ENCODE assay signal across 1 cellular context in the genomic region with DNA sequence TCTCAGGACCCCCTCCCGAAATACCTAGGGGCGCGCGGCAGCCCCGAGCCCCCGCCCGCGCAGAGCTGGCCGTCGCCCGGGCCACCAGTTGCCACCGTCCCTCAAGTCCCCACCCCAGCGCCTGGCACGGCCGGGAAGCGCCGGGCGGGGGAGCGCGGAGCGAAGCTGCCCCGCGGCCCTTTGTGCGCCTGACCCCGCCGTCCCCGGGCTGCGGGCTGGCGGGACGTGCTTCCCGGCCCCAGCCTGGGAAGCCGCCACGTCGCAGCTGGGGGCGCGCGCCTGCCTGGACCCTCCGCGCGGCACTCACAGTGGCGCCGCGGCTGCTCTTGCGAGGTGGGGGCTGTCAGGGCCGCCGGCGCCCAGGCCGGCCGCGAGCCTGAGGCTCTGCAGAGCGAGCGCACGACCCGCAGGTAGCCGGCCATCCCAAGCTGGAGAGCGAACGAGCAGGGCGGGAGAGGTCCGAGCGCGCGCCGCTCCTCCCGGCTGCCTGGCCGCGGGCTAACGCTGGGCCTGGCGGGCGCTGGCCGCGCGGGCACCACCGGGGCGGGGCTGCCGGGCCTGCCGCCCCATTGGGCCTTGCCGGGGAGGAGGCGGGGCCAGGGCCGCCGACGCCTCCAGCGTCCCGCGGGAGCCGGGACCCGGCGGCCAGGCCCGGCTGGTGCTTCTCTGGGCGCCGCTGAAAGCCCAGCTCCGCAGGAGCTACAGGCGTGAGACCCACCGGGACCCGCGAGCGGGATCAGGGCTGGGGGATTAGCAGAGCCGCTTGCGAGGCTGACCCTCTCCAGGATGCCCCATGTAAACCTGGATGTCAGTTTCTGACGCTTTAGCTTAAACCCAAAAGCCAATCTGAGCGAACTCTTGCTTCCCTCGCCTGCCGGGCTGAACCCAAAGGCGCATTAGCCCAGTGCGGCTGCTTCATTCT.
TF ChIP-seq lines count a peak whose summit lies in the region.

Gene IDH2, minus strand, starts transcription at position 500 of the 922 bp plus-strand sequence. Its CDS starts 78 bp downstream, at position 422.

TF ChIP-seq in GM12878, 131 proteins besides CTCF, POLR2A, EP300 and RAD21 (continued from another document and continues in another):
- 0 out of 2 replicates have a peak, but pooled peaks have one; percentile 21 for TF ChIP-seq BCLAF1 (IDR thresholded peaks at IDR 0.05)
- TF ChIP-seq MTA2 (IDR thresholded peaks at IDR 0.05; ENCODE audit: low read depth), result no peak
- no peak for TF ChIP-seq ZBED1 (IDR thresholded peaks at IDR 0.05; ENCODE audit: borderline replicate concordance)
- TF ChIP-seq PBX3 (IDR thresholded peaks at IDR 0.05; ENCODE audit: insufficient replicate concordance, low read depth, low read length), result no peak
- TF ChIP-seq SUPT20H (IDR thresholded peaks at IDR 0.05; ENCODE audit: borderline replicate concordance, control insufficient read depth, low read depth, low read length), result no peak
- no peak; the same call in 1 of the 2 replicates for TF ChIP-seq SPI1 (IDR thresholded peaks at IDR 0.05; ENCODE audit: borderline replicate concordance, insufficient read depth, low read depth, low read length)
- TF ChIP-seq SMARCA5 (IDR thresholded peaks at IDR 0.05), result peak; percentile 76; the same call in 1 of the 2 replicates
- TF ChIP-seq, protein P1, sequence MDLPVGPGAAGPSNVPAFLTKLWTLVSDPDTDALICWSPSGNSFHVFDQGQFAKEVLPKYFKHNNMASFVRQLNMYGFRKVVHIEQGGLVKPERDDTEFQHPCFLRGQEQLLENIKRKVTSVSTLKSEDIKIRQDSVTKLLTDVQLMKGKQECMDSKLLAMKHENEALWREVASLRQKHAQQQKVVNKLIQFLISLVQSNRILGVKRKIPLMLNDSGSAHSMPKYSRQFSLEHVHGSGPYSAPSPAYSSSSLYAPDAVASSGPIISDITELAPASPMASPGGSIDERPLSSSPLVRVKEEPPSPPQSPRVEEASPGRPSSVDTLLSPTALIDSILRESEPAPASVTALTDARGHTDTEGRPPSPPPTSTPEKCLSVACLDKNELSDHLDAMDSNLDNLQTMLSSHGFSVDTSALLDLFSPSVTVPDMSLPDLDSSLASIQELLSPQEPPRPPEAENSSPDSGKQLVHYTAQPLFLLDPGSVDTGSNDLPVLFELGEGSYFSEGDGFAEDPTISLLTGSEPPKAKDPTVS (IDR thresholded peaks at IDR 0.05; ENCODE audit: low read depth, low read length), result no peak
- TF ChIP-seq IKZF1 (conservative IDR thresholded peaks at IDR 0.05), result peak; percentile 74
- TF ChIP-seq CEBPB (IDR thresholded peaks at IDR 0.05; ENCODE audit: borderline replicate concordance in 1 of 2, low read depth in 2 of 2, low read length in 2 of 2), result no peak
- peak in 1 of 2 experiments; percentile 49; a peak in 1 of 4 replicates for TF ChIP-seq BHLHE40 (IDR thresholded peaks at IDR 0.05; ENCODE audit: borderline replicate concordance in 1 of 2, low read depth in 2 of 2, low read length in 1 of 2)
- TF ChIP-seq KDM1A (IDR thresholded peaks at IDR 0.05; ENCODE audit: borderline replicate concordance), result no peak
- no peak for TF ChIP-seq STAT3 (IDR thresholded peaks at IDR 0.05; ENCODE audit: low read depth, low read length)
- peak; percentile 35; the same call in 1 of the 2 replicates for TF ChIP-seq PML (IDR thresholded peaks at IDR 0.05; ENCODE audit: low read length)
- TF ChIP-seq E2F4 (IDR thresholded peaks at IDR 0.05; ENCODE audit: low read depth, low read length), result no peak
- no peak for TF ChIP-seq ZZZ3 (IDR thresholded peaks at IDR 0.05; ENCODE audit: control insufficient read depth, insufficient read length, low read depth)
- no peak for TF ChIP-seq PAX8 (IDR thresholded peaks at IDR 0.05)
- 0 out of 2 replicates have a peak, but pooled peaks have one; percentile 27 for TF ChIP-seq SMAD5 (IDR thresholded peaks at IDR 0.05; ENCODE audit: low read depth)
- no peak for TF ChIP-seq NRF1 (conservative IDR thresholded peaks at IDR 0.05; ENCODE audit: low read depth, low read length)
- TF ChIP-seq, protein P2, sequence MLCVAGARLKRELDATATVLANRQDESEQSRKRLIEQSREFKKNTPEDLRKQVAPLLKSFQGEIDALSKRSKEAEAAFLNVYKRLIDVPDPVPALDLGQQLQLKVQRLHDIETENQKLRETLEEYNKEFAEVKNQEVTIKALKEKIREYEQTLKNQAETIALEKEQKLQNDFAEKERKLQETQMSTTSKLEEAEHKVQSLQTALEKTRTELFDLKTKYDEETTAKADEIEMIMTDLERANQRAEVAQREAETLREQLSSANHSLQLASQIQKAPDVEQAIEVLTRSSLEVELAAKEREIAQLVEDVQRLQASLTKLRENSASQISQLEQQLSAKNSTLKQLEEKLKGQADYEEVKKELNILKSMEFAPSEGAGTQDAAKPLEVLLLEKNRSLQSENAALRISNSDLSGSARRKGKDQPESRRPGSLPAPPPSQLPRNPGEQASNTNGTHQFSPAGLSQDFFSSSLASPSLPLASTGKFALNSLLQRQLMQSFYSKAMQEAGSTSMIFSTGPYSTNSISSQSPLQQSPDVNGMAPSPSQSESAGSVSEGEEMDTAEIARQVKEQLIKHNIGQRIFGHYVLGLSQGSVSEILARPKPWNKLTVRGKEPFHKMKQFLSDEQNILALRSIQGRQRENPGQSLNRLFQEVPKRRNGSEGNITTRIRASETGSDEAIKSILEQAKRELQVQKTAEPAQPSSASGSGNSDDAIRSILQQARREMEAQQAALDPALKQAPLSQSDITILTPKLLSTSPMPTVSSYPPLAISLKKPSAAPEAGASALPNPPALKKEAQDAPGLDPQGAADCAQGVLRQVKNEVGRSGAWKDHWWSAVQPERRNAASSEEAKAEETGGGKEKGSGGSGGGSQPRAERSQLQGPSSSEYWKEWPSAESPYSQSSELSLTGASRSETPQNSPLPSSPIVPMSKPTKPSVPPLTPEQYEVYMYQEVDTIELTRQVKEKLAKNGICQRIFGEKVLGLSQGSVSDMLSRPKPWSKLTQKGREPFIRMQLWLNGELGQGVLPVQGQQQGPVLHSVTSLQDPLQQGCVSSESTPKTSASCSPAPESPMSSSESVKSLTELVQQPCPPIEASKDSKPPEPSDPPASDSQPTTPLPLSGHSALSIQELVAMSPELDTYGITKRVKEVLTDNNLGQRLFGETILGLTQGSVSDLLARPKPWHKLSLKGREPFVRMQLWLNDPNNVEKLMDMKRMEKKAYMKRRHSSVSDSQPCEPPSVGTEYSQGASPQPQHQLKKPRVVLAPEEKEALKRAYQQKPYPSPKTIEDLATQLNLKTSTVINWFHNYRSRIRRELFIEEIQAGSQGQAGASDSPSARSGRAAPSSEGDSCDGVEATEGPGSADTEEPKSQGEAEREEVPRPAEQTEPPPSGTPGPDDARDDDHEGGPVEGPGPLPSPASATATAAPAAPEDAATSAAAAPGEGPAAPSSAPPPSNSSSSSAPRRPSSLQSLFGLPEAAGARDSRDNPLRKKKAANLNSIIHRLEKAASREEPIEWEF (IDR thresholded peaks at IDR 0.05; ENCODE audit: insufficient replicate concordance, low read depth, low read length), result no peak
- TF ChIP-seq, protein P3, sequence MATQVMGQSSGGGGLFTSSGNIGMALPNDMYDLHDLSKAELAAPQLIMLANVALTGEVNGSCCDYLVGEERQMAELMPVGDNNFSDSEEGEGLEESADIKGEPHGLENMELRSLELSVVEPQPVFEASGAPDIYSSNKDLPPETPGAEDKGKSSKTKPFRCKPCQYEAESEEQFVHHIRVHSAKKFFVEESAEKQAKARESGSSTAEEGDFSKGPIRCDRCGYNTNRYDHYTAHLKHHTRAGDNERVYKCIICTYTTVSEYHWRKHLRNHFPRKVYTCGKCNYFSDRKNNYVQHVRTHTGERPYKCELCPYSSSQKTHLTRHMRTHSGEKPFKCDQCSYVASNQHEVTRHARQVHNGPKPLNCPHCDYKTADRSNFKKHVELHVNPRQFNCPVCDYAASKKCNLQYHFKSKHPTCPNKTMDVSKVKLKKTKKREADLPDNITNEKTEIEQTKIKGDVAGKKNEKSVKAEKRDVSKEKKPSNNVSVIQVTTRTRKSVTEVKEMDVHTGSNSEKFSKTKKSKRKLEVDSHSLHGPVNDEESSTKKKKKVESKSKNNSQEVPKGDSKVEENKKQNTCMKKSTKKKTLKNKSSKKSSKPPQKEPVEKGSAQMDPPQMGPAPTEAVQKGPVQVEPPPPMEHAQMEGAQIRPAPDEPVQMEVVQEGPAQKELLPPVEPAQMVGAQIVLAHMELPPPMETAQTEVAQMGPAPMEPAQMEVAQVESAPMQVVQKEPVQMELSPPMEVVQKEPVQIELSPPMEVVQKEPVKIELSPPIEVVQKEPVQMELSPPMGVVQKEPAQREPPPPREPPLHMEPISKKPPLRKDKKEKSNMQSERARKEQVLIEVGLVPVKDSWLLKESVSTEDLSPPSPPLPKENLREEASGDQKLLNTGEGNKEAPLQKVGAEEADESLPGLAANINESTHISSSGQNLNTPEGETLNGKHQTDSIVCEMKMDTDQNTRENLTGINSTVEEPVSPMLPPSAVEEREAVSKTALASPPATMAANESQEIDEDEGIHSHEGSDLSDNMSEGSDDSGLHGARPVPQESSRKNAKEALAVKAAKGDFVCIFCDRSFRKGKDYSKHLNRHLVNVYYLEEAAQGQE (IDR thresholded peaks at IDR 0.05; ENCODE audit: low read depth, low read length), result no peak
- TF ChIP-seq RCOR1 (conservative IDR thresholded peaks at IDR 0.05; ENCODE audit: low read depth, low read length), result no peak
- TF ChIP-seq RELB (IDR thresholded peaks at IDR 0.05; ENCODE audit: low read depth), result no peak
- TF ChIP-seq TARDBP (IDR thresholded peaks at IDR 0.05; ENCODE audit: borderline replicate concordance), result no peak
- 0 out of 2 replicates have a peak, but pooled peaks have one; percentile 7 for TF ChIP-seq TCF3 (IDR thresholded peaks at IDR 0.05; ENCODE audit: borderline replicate concordance, insufficient read depth, low read depth, low read length)
- no peak for TF ChIP-seq FOS (IDR thresholded peaks at IDR 0.05; ENCODE audit: borderline replicate concordance, extremely low read depth, insufficient read length)
- TF ChIP-seq RBBP5 (conservative IDR thresholded peaks at IDR 0.05), result no peak
- TF ChIP-seq GABPA (IDR thresholded peaks at IDR 0.05; ENCODE audit: low read depth), result no peak
- TF ChIP-seq SREBF1 (IDR thresholded peaks at IDR 0.05; ENCODE audit: low read length), result no peak
- TF ChIP-seq SP1 (IDR thresholded peaks at IDR 0.05; ENCODE audit: low read depth, low read length), result no peak
- 0 out of 4 replicates have a peak, but pooled peaks of 1 of the 2 experiments have one; percentile 36 for TF ChIP-seq SRF (IDR thresholded peaks at IDR 0.05; ENCODE audit: low read depth in 2 of 2, low read length in 2 of 2)
- peak; percentile 72 for TF ChIP-seq RB1 (IDR thresholded peaks at IDR 0.05; ENCODE audit: borderline replicate concordance)
- TF ChIP-seq POLR2AphosphoS2 (IDR thresholded peaks at IDR 0.05; ENCODE audit: low read depth, low read length), result peak; percentile 77
- no peak for TF ChIP-seq SMC3 (IDR thresholded peaks at IDR 0.05; ENCODE audit: borderline replicate concordance, low read length)
- TF ChIP-seq TAF1 (IDR thresholded peaks at IDR 0.05; ENCODE audit: borderline replicate concordance, low read depth, low read length), result peak; percentile 74; the same call in 1 of the 2 replicates
- no peak for TF ChIP-seq NFYA (IDR thresholded peaks at IDR 0.05; ENCODE audit: borderline replicate concordance, low read depth, low read length)
